In genomic region chr3:72028726-72029125, GRCh38 we compare ENCODE assay signal across 8 cellular contexts.
DNase-seq lines count a peak whose midpoint lies in the region; FAIRE-seq and TF ChIP-seq lines count a peak whose summit lies in the region.
"Not testable (repeated sequence)": the region's sequence is repeated elsewhere in the genome, so short reads cannot be mapped to it uniquely, and the experiment has no call there.

No MANE protein-coding gene starts in this region.

- H3K36me3 Mint-ChIP-seq in CD8-positive, alpha-beta memory T cell; progenitor cell of endocrine pancreas (ENCODE audit: insufficient read depth): not testable (repeated sequence)
- peaks cover 11 to 14% (median 11%) of the 10 kb centered on the region in 3 experiments for H3K36me3 Mint-ChIP-seq in H9 (ENCODE audit: insufficient read depth in 1 of 3, low read depth in 3 of 3)

- POLR2A ChIA-PET in CD8-positive, alpha-beta memory T cell (lab: Charles Lee) = not testable (repeated sequence)
- POLR2A ChIA-PET in H1 (lab: Charles Lee; ENCODE audit: partially characterized antibody) = interaction anchor here (0.6 to 3.1 kb wide), 4 partner anchors 19 to 72 kb away, joined by 3 to 15 read pairs (median 3); no protein-coding TSS in a partner anchor

- not testable (repeated sequence) for H2BK20ac ChIP-seq in H9 (ENCODE audit: low read depth, low read length, poor library complexity, severe bottlenecking)
- peak overlapping the region; percentile 13; the same call in 1 of the 2 replicates for H2BK20ac ChIP-seq in H1 (ENCODE audit: low read length)

- H4K5ac ChIP-seq in H9 (ENCODE audit: insufficient read length, low read depth, low read length); H1 (ENCODE audit: insufficient read length, low read depth, low read length): not testable (repeated sequence)

- FAIRE-seq in H1 (lab: Jason Lieb, UNC) = peak; percentile 91

- not testable (repeated sequence) for H4K91ac ChIP-seq in H9 (ENCODE audit: insufficient read length, low read depth, low read length); H1 (replicated peaks; ENCODE audit: insufficient read length, low read length)

- not testable (repeated sequence) for H3K4me3 Mint-ChIP-seq in CD8-positive, alpha-beta memory T cell
- H3K4me3 Mint-ChIP-seq in H9 (peak overlapping the region; percentile 56 to 65), progenitor cell of endocrine pancreas (ENCODE audit: low read depth) (peak overlapping the region; percentile 58)

- CTCF ChIA-PET in CD8-positive, alpha-beta memory T cell (lab: Charles Lee) = not testable (repeated sequence)
- CTCF ChIA-PET in H1 (lab: Charles Lee; ENCODE audit: partially characterized antibody) = interaction anchor here (0.6 to 1.4 kb wide), 3 partner anchors 12 to 69 kb away, joined by 3 to 6 read pairs (median 4); no protein-coding TSS in a partner anchor

- not testable (repeated sequence) for H3K9me3 Mint-ChIP-seq in CD8-positive, alpha-beta memory T cell; progenitor cell of endocrine pancreas (ENCODE audit: low read depth)
- H3K9me3 Mint-ChIP-seq in H9 = peaks cover 11 to 13% of the 10 kb centered on the region in 2 experiments

- H3K9me3 ChIP-seq in CD8-positive, alpha-beta memory T cell (ENCODE audit: low read length); H9 (ENCODE audit: control insufficient read depth, low read depth, low read length); NT2/D1 (ENCODE audit: insufficient read depth, low read length); H1 (ENCODE audit: insufficient read depth in 2 of 2, low read depth in 1 of 2, low read length in 1 of 2): not testable (repeated sequence)

- H3K27ac Mint-ChIP-seq in CD8-positive, alpha-beta memory T cell = peak overlapping the region in 1 of 8 donors; percentile 54
- H3K27ac Mint-ChIP-seq in H9 (peak overlapping the region in 2 of 3 experiments; percentile 99; a peak in 6 of 7 replicates), progenitor cell of endocrine pancreas (peak overlapping the region; percentile 98)

- not testable (repeated sequence) for DNase-seq in CD8-positive, alpha-beta memory T cell
- DNase-seq in H9 = peak; percentile 87
- DNase-seq in NT2/D1 (ENCODE audit: low read depth, low spot score) = peak; percentile 87
- peak; percentile 50 for DNase-seq in astrocyte of the hippocampus (ENCODE audit: low read depth, low spot score)
- DNase-seq in H1 (ENCODE audit: low read depth in 1 of 2, low spot score in 2 of 2) = peak; percentile 46 to 66
- DNase-seq in iPS DF 4.7 (ENCODE audit: extremely low read depth, low spot score) = peak; percentile 76
- DNase-seq in left kidney (ENCODE audit: low read depth, low spot score) = peak; percentile 55
- peak; percentile 18 for DNase-seq in progenitor cell of endocrine pancreas (ENCODE audit: low spot score, unreplicated experiment)

- peak; percentile 52 to 73 for TF ChIP-seq POLR2A in H1 (IDR thresholded peaks at IDR 0.05; ENCODE audit: control extremely low read depth in 1 of 2, low read depth in 2 of 2, low read length in 2 of 2)

- not testable (repeated sequence) for H3K9ac ChIP-seq in H9 (ENCODE audit: extremely low read depth, insufficient read length, low read length); NT2/D1 (ENCODE audit: insufficient read length, low read depth); H1 (replicated peaks in 1 of 4; ENCODE audit: extremely low read depth in 1 of 4, low read depth in 3 of 4, low read length in 3 of 4)

- H2BK5ac ChIP-seq in H9 (ENCODE audit: insufficient read length, low read length) = not testable (repeated sequence)
- peak overlapping the region; percentile 71; the same call in 1 of the 2 replicates for H2BK5ac ChIP-seq in H1 (ENCODE audit: low read depth, low read length)

- WGBS in H9 (ENCODE audit: extremely low coverage, insufficient read length, low lambda C conversion rate) = no CpG with 5 or more reads among the region's 8 CpGs
- WGBS in H1 (ENCODE audit: extremely low coverage in 1 of 2, insufficient coverage in 1 of 2, insufficient read length in 1 of 2, insufficient replicate concordance in 2 of 2, low coverage in 1 of 2, low lambda C conversion rate in 2 of 2, missing lambda C conversion rate in 1 of 2), 2 experiments = 4% methylated on average over 8 of the region's 8 CpGs; no CpG with 5 or more reads in 1 of the 2 experiments

- not testable (repeated sequence) for H3T11ph ChIP-seq in H9 (ENCODE audit: low read length)

- H3K79me2 ChIP-seq in H9 (ENCODE audit: insufficient read depth, low read length); H1 (ENCODE audit: control insufficient read depth in 1 of 2, insufficient read depth in 2 of 2, low read length in 2 of 2): not testable (repeated sequence)

- H3K4me2 ChIP-seq in H9 (ENCODE audit: insufficient read depth, insufficient read length, low read length) = not testable (repeated sequence)
- H3K4me2 ChIP-seq in H1 (ENCODE audit: insufficient read depth in 1 of 2, low read depth in 2 of 2, low read length in 2 of 2) = peak overlapping the region; percentile 42 to 44; a peak in 3 of 4 replicates

- not testable (repeated sequence) for H3K14ac ChIP-seq in H9 (ENCODE audit: insufficient read depth, low read length); H1 (ENCODE audit: insufficient read length)

- H3K4me3 ChIP-seq in CD8-positive, alpha-beta memory T cell (ENCODE audit: low read length); NT2/D1 (ENCODE audit: insufficient read length, low read depth): not testable (repeated sequence)
- peak overlapping the region in 1 of 4 experiments; percentile 31; a peak in 1 of 8 replicates for H3K4me3 ChIP-seq in H1 (ENCODE audit: extremely low read depth in 1 of 4, insufficient read depth in 2 of 4, low read depth in 3 of 4, low read length in 4 of 4)

- TF ChIP-seq EP300 in H1 (IDR thresholded peaks at IDR 0.05; ENCODE audit: borderline replicate concordance in 1 of 2, low read depth in 2 of 2, low read length in 2 of 2) = not testable (repeated sequence)

- H3K4ac ChIP-seq in H9 (ENCODE audit: low read depth, low read length); H1 (replicated peaks; ENCODE audit: insufficient read length, low read depth, low read length): not testable (repeated sequence)

- not testable (repeated sequence) for H3K56ac ChIP-seq in H9 (ENCODE audit: insufficient read length, low read depth, low read length); H1 (replicated peaks; ENCODE audit: insufficient read length, low read depth, low read length)

- H2BK12ac ChIP-seq in H9 (ENCODE audit: insufficient read length, low read depth, low read length); H1 (ENCODE audit: low read depth, low read length): not testable (repeated sequence)

- not testable (repeated sequence) for H2BK120ac ChIP-seq in H9 (ENCODE audit: low read depth, low read length, poor library complexity, severe bottlenecking)
- peak overlapping the region; percentile 92 for H2BK120ac ChIP-seq in H1 (replicated peaks; ENCODE audit: low read depth, low read length)

- H3K23ac ChIP-seq in H9 (ENCODE audit: insufficient read length, low read depth, low read length); H1 (ENCODE audit: insufficient read length): not testable (repeated sequence)

- H4K20me1 ChIP-seq in H9 (ENCODE audit: control insufficient read depth, insufficient read depth, insufficient read length); H1 (replicated peaks in 1 of 2; ENCODE audit: control insufficient read depth in 1 of 2, insufficient read depth in 2 of 2, low read length in 2 of 2): not testable (repeated sequence)

- H3K36me3 ChIP-seq in CD8-positive, alpha-beta memory T cell (ENCODE audit: insufficient read depth, low read length); NT2/D1 (ENCODE audit: insufficient read depth, insufficient read length, low read length); H1 (ENCODE audit: control insufficient read depth in 2 of 4, insufficient read depth in 4 of 4, low read length in 3 of 4): not testable (repeated sequence)

- not testable (repeated sequence) for H3K4me1 ChIP-seq in CD8-positive, alpha-beta memory T cell (ENCODE audit: insufficient read depth, low read length); H9 (ENCODE audit: insufficient read depth, low read length); NT2/D1 (ENCODE audit: insufficient read depth, insufficient read length); H1 (replicated peaks in 1 of 4; ENCODE audit: control insufficient read depth in 3 of 4, insufficient read depth in 4 of 4, low read length in 3 of 4)

- H3K27me3 Mint-ChIP-seq in CD8-positive, alpha-beta memory T cell; H9 (ENCODE audit: low read depth); progenitor cell of endocrine pancreas: not testable (repeated sequence)

- not testable (repeated sequence) for H3K27me3 ChIP-seq in CD8-positive, alpha-beta memory T cell (ENCODE audit: insufficient read depth, low read length, poor library complexity, severe bottlenecking); H9 (ENCODE audit: insufficient read depth, low read length); NT2/D1 (ENCODE audit: insufficient read depth, insufficient read length); H1 (replicated peaks in 1 of 4; ENCODE audit: control insufficient read depth in 3 of 4, extremely low read depth in 1 of 4, insufficient read depth in 3 of 4, low read length in 3 of 4)

- TF ChIP-seq CTCF in H9 (conservative IDR thresholded peaks at IDR 0.05); H1 (IDR thresholded peaks at IDR 0.05; ENCODE audit: control extremely low read depth in 1 of 3, insufficient read depth in 1 of 3, low read depth in 1 of 3, low read length in 3 of 3); progenitor cell of endocrine pancreas (IDR thresholded peaks at IDR 0.05; ENCODE audit: unreplicated experiment): not testable (repeated sequence)

- H3K79me1 ChIP-seq in H9 (ENCODE audit: insufficient read depth, low read depth, low read length, poor library complexity, severe bottlenecking); H1 (ENCODE audit: low read depth, low read length): not testable (repeated sequence)

- H3K18ac ChIP-seq in H9 (ENCODE audit: insufficient read length, low read depth, low read length); H1 (ENCODE audit: extremely low read depth, low read length): not testable (repeated sequence)

- not testable (repeated sequence) for H3K23me2 ChIP-seq in H9 (ENCODE audit: insufficient read length, low read depth, low read length, poor library complexity, severe bottlenecking); H1 (ENCODE audit: low read depth, low read length)

- peak overlapping the region; percentile 31 for H3K27ac ChIP-seq in CD8-positive, alpha-beta memory T cell (ENCODE audit: low read depth, low read length)
- H3K27ac ChIP-seq in H9 (ENCODE audit: insufficient read length, low read depth, low read length) (peak overlapping the region; percentile 42), H1 (ENCODE audit: low read depth, low read length) (peak overlapping the region; percentile 77)

- not testable (repeated sequence) for H3K4me1 Mint-ChIP-seq in CD8-positive, alpha-beta memory T cell; progenitor cell of endocrine pancreas (ENCODE audit: low read depth)
- peaks cover 23 to 33% of the 10 kb centered on the region in 2 experiments for H3K4me1 Mint-ChIP-seq in H9

- not testable (repeated sequence) for H4K8ac ChIP-seq in H9 (replicated peaks; ENCODE audit: insufficient read length, low read depth, low read length); H1 (ENCODE audit: extremely low read depth, insufficient read depth, low read length)

- H2BK15ac ChIP-seq in H9 (ENCODE audit: low read depth, low read length); H1 (ENCODE audit: low read length): not testable (repeated sequence)

- not testable (repeated sequence) for H2AFZ ChIP-seq in H9 (ENCODE audit: low read length); H1 (ENCODE audit: low read length)

- not testable (repeated sequence) for H2AK5ac ChIP-seq in H9 (ENCODE audit: insufficient read length, low read length); H1 (ENCODE audit: low read depth, low read length)

- peak in 1 of 2 experiments; percentile 3; a peak in 1 of 4 replicates for TF ChIP-seq RAD21 in H1 (IDR thresholded peaks at IDR 0.05 in 1 of 2, conservative IDR thresholded peaks at IDR 0.05 in 1 of 2; ENCODE audit: low read depth in 2 of 2, low read length in 2 of 2)
